Comparison of ENCODE assay signal across 8 cellular contexts in the genomic region with DNA sequence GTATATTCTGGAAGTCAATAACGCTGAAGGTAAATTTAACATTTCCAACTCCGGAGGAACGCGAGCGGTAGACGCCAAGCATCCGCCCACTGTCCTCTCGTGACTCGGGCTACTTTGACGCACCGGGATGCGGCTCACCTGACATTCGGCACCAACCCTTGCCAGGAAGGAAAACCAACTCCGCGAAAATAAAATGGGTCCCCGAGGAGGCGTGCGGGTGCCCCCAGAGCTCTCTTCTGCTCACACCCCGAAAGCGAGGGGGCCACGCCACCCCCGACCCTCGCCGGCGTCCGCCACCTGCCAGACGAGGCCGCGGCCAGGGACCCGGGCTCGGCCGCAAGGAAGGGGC. TPM values are rescaled to one million over a fixed set of nuclear protein-coding genes. Genes with fewer than 3 reads are reported as not detected.
A peak's percentile ranks its signal among the peaks of the same experiment; 100 is the strongest.
DNase-seq lines count a peak whose midpoint lies in the region; ATAC-seq and TF ChIP-seq lines count a peak whose summit lies in the region.

No MANE protein-coding gene starts in this region.

- H3K36me3 Mint-ChIP-seq in WTC11 (peaks cover 3% of the 10 kb centered on the region; the same call in 1 of the 2 replicates), memory B cell (peaks cover 4% of the 10 kb centered on the region)

- H3K27ac Mint-ChIP-seq in WTC11 (no peak overlapping the region), memory B cell (peak overlapping the region; percentile 100)

- POLR2A ChIA-PET in WTC11 (lab: Charles Lee), result no interaction called here

- H3K4me1 Mint-ChIP-seq in WTC11, result peaks cover 16% of the 10 kb centered on the region
- peaks cover 32% of the 10 kb centered on the region for H3K4me1 Mint-ChIP-seq in memory B cell

- peak overlapping the region; percentile 73 for H3K4me3 Mint-ChIP-seq in WTC11
- peak overlapping the region; percentile 89 for H3K4me3 Mint-ChIP-seq in memory B cell

- H3K27me3 Mint-ChIP-seq in WTC11 (ENCODE audit: low read depth) (peaks cover 24% of the 10 kb centered on the region), memory B cell (no peaks in the 10 kb centered on the region)

- H3K9me3 Mint-ChIP-seq in WTC11 (peaks cover 4% of the 10 kb centered on the region), memory B cell (no peaks in the 10 kb centered on the region)

- DNase-seq in NCI-H748 (lab: John Stamatoyannopoulos, UW; ENCODE audit: unreplicated experiment) (peak; percentile 53), NCI-H748 treated with DMSO at 0.1 percent for 48 hours (lab: John Stamatoyannopoulos, UW) (no peak), WTC11 (ENCODE audit: low spot score) (no peak), dermis blood vessel endothelial cell (peak; percentile 39), memory B cell (ENCODE audit: low spot score in 2 of 2) (peak; percentile 61 to 65), Kasumi-1 (lab: John Stamatoyannopoulos, UW) (no peak)
- DNase-seq in stimulated activated CD8-positive, alpha-beta memory T cell treated with anti-CD3 and anti-CD28 coated beads, Interleukin-12 subunit alpha, Interleukin-12 subunit beta, amount 100 ng/mL, for 4 hours (ENCODE audit: low read depth), result peak; percentile 15

- no peak for TF ChIP-seq CTCF in WTC11 (IDR thresholded peaks at IDR 0.05)

- ATAC-seq in HG03520 (IDR thresholded peaks at IDR 0.05; ENCODE audit: unreplicated experiment) (peak; percentile 2), WTC11 (peak; percentile 5; the same call in 1 of the 2 replicates), memory B cell (ENCODE audit: low read depth) (peak; percentile 23)

- CTCF ChIA-PET in WTC11 (lab: Charles Lee), result no interaction called here

TF ChIP-seq in WTC11, 78 proteins besides CTCF, POLR2A, EP300 and RAD21:
- TF ChIP-seq CREB1 (CRISPR knock-in tag; IDR thresholded peaks at IDR 0.05), result no peak
- TF ChIP-seq FOXP4 (CRISPR knock-in tag; IDR thresholded peaks at IDR 0.05), result no peak

RNA-seq across cellular contexts. Expression of gene ITSN2, which starts 0.7 kb away (rescaled TPM):
- total RNA-seq in WTC11 (2021) (18.1 to 19.8 TPM (median 19.0 TPM) in 3 replicates), dermis blood vessel endothelial cell (59.7 and 68.2 TPM in 2 replicates)

Comparison
In these comparisons a context has a peak if more than half of its experiments do, and no peak if none do; other contexts are left out.
1. DNase-seq: peak in NCI-H748 (single experiment), dermis blood vessel endothelial cell (single experiment), memory B cell (2 of 2) and stimulated activated CD8-positive, alpha-beta memory T cell treated with anti-CD3 and anti-CD28 coated beads, Interleukin-12 subunit alpha, Interleukin-12 subunit beta, amount 100 ng/mL, for 4 hours (single experiment); none in NCI-H748 treated with DMSO at 0.1 percent for 48 hours (single experiment), WTC11 (single experiment) and Kasumi-1 (0 of 2).
2. Peak in every context shown above with its lines, with median percentiles within 50 percentile points of each other: ATAC-seq.